In genomic region chr6:11536795-11537194, GRCh38 we compare ENCODE assay signal across 8 cellular contexts. TPM values are rescaled to one million over a fixed set of nuclear protein-coding genes. Genes with fewer than 3 reads are reported as not detected.
A peak's percentile ranks its signal among the peaks of the same experiment; 100 is the strongest.
DNase-seq lines count a peak whose midpoint lies in the region; ATAC-seq and TF ChIP-seq lines count a peak whose summit lies in the region.

No MANE protein-coding gene starts in this region.

- H3K36me3 ChIP-seq in iPS-20b (ENCODE audit: insufficient read depth, low read depth, low read length), result no peaks in the 10 kb centered on the region

- H3K4me3 Mint-ChIP-seq in CD14-positive monocyte, result peak overlapping the region; percentile 85 to 91
- H3K4me3 Mint-ChIP-seq in activated T-helper 2 cell treated with anti-CD3 and anti-CD28 coated beads, Interferon-gamma antibody, Interleukin-2, Interleukin-4, amounts not matched to agents 10 μg/mL and 5 μg/mL and 100 μg/mL, durations not matched to agents 14 hours and 24 hours and 36 hours (ENCODE audit: low read depth), result peak overlapping the region; percentile 80
- H3K4me3 Mint-ChIP-seq in stimulated activated memory B cell treated with anti-CD40 and anti-IgM and Interleukin-4, amounts not matched to agents 10 μg/mL and 1 μg/mL and 100 μg/mL, for 72 hours, result peak overlapping the region; percentile 83

- no peak overlapping the region for H3K27ac ChIP-seq in iPS-20b (ENCODE audit: low read length)

- peak overlapping the region; percentile 79 for H3K4me3 ChIP-seq in iPS-20b (ENCODE audit: low read length)

- no peak for TF ChIP-seq CTCF in CD14-positive monocyte (IDR thresholded peaks at IDR 0.05)

- peaks cover 0 to 3% (median 2%) of the 10 kb centered on the region in 3 donors for H3K27me3 Mint-ChIP-seq in CD14-positive monocyte (ENCODE audit: low read depth in 3 of 3)
- peaks cover 66% of the 10 kb centered on the region for H3K27me3 Mint-ChIP-seq in activated T-helper 2 cell treated with anti-CD3 and anti-CD28 coated beads, Interferon-gamma antibody, Interleukin-2, Interleukin-4, amounts not matched to agents 10 μg/mL and 5 μg/mL and 100 μg/mL, durations not matched to agents 14 hours and 24 hours and 36 hours (ENCODE audit: low read depth)
- H3K27me3 Mint-ChIP-seq in stimulated activated memory B cell treated with anti-CD40 and anti-IgM and Interleukin-4, amounts not matched to agents 10 μg/mL and 1 μg/mL and 100 μg/mL, for 72 hours, result no peaks in the 10 kb centered on the region

- H3K4me1 Mint-ChIP-seq in CD14-positive monocyte, result peaks cover 43% of the 10 kb centered on the region
- peaks cover 5% of the 10 kb centered on the region for H3K4me1 Mint-ChIP-seq in activated T-helper 2 cell treated with anti-CD3 and anti-CD28 coated beads, Interferon-gamma antibody, Interleukin-2, Interleukin-4, amounts not matched to agents 10 μg/mL and 5 μg/mL and 100 μg/mL, durations not matched to agents 14 hours and 24 hours and 36 hours (ENCODE audit: low read depth)
- peaks cover 13% of the 10 kb centered on the region for H3K4me1 Mint-ChIP-seq in stimulated activated memory B cell treated with anti-CD40 and anti-IgM and Interleukin-4, amounts not matched to agents 10 μg/mL and 1 μg/mL and 100 μg/mL, for 72 hours

- H3K36me3 Mint-ChIP-seq in CD14-positive monocyte, result peaks cover 16% of the 10 kb centered on the region in 2 donors
- H3K36me3 Mint-ChIP-seq in activated T-helper 2 cell treated with anti-CD3 and anti-CD28 coated beads, Interferon-gamma antibody, Interleukin-2, Interleukin-4, amounts not matched to agents 10 μg/mL and 5 μg/mL and 100 μg/mL, durations not matched to agents 14 hours and 24 hours and 36 hours (ENCODE audit: low read depth), result no peaks in the 10 kb centered on the region
- no peaks in the 10 kb centered on the region for H3K36me3 Mint-ChIP-seq in stimulated activated memory B cell treated with anti-CD40 and anti-IgM and Interleukin-4, amounts not matched to agents 10 μg/mL and 1 μg/mL and 100 μg/mL, for 72 hours

- no peak for DNase-seq in CD14-positive monocyte (ENCODE audit: low spot score)
- DNase-seq in activated T-helper 2 cell treated with anti-CD3 and anti-CD28 coated beads, Interferon-gamma antibody, Interleukin-2, Interleukin-4, amounts not matched to agents 10 μg/mL and 5 μg/mL and 100 μg/mL, durations not matched to agents 14 hours and 24 hours and 36 hours (ENCODE audit: low spot score), result no peak
- no peak for DNase-seq in MV-4-11 (lab: John Stamatoyannopoulos, UW)
- DNase-seq in SHP77 treated with DMSO at 0.1 percent for 48 hours (lab: John Stamatoyannopoulos, UW), result no peak

- H3K27me3 ChIP-seq in iPS-20b (ENCODE audit: insufficient read depth, low read length), result peaks cover 42% of the 10 kb centered on the region

- H3K9ac ChIP-seq in iPS-20b (ENCODE audit: low read depth, low read length), result no peak overlapping the region

- H3K9me3 Mint-ChIP-seq in CD14-positive monocyte, result peaks cover 0 to 3% (median 0%) of the 10 kb centered on the region in 7 donors
- H3K9me3 Mint-ChIP-seq in activated T-helper 2 cell treated with anti-CD3 and anti-CD28 coated beads, Interferon-gamma antibody, Interleukin-2, Interleukin-4, amounts not matched to agents 10 μg/mL and 5 μg/mL and 100 μg/mL, durations not matched to agents 14 hours and 24 hours and 36 hours, result no peaks in the 10 kb centered on the region
- H3K9me3 Mint-ChIP-seq in stimulated activated memory B cell treated with anti-CD40 and anti-IgM and Interleukin-4, amounts not matched to agents 10 μg/mL and 1 μg/mL and 100 μg/mL, for 72 hours, result no peaks in the 10 kb centered on the region

- peak overlapping the region; percentile 95 to 99 (median 97) for H3K27ac Mint-ChIP-seq in CD14-positive monocyte
- no peak overlapping the region for H3K27ac Mint-ChIP-seq in activated T-helper 2 cell treated with anti-CD3 and anti-CD28 coated beads, Interferon-gamma antibody, Interleukin-2, Interleukin-4, amounts not matched to agents 10 μg/mL and 5 μg/mL and 100 μg/mL, durations not matched to agents 14 hours and 24 hours and 36 hours
- H3K27ac Mint-ChIP-seq in stimulated activated memory B cell treated with anti-CD40 and anti-IgM and Interleukin-4, amounts not matched to agents 10 μg/mL and 1 μg/mL and 100 μg/mL, for 72 hours, result peak overlapping the region; percentile 58

- H3K4me1 ChIP-seq in iPS-20b (ENCODE audit: insufficient read depth, low read length), result peaks cover 3% of the 10 kb centered on the region

- no peaks in the 10 kb centered on the region for H3K9me3 ChIP-seq in iPS-20b (ENCODE audit: insufficient read depth, low read depth, low read length)

- intact Hi-C loops in CD14-positive monocyte (cut with micrococcal nuclease), result loop anchor here (5.0 kb wide), 2 partner anchors 36 to 39 kb away; no protein-coding TSS in a partner anchor
- intact Hi-C loops in activated T-helper 2 cell treated with anti-CD3 and anti-CD28 coated beads, Interferon-gamma antibody, Interleukin-2, Interleukin-4, amounts not matched to agents 10 μg/mL and 5 μg/mL and 100 μg/mL, durations not matched to agents 14 hours and 24 hours and 36 hours (cut with micrococcal nuclease), result loop anchor here (5.0 kb wide), 1 partner anchor 304 kb away; the partner anchor contains the start of gene NEDD9

- ATAC-seq in HG02938 (IDR thresholded peaks at IDR 0.05; ENCODE audit: unreplicated experiment) (peak; percentile 3), HG03159 (IDR thresholded peaks at IDR 0.05; ENCODE audit: unreplicated experiment) (no peak)
- ATAC-seq in stimulated activated memory B cell treated with anti-CD40 and anti-IgM and Interleukin-4, amounts not matched to agents 10 μg/mL and 1 μg/mL and 100 μg/mL, for 72 hours, result no peak

RNA-seq across cellular contexts. Expression of gene TMEM170B, which starts 0.8 kb away (rescaled TPM):
- polyA plus RNA-seq in CD14-positive monocyte, result 10 to 100 TPM; 11.7 to 19.7 TPM
- 0.62 and 0.78 TPM in 2 replicates for total RNA-seq in activated T-helper 2 cell treated with anti-CD3 and anti-CD28 coated beads, Interferon-gamma antibody, Interleukin-2, Interleukin-4, amounts not matched to agents 10 μg/mL and 5 μg/mL and 100 μg/mL, durations not matched to agents 14 hours and 24 hours and 36 hours
